In the genomic region with DNA sequence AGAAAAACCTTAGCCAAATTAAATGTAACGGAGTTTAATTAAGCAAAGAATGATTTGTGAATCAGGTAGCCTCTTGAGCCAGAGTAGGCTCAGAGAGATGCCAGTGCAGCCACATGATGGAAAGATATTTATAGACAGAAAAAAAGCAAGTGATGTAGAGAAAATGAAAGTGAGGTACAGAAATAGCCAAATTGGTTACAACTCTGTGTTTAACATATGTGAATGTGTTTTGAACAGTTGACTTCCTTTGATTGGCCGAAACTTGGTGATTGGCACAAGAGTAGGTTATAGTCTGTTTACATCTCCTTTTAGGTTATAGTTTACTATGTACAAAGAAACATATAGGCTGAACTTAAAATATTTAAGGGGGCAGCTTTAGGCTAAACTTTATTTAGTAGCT, we compare ENCODE assay signal across 16 cellular contexts.
A peak's percentile ranks its signal among the peaks of the same experiment; 100 is the strongest.
DNase-seq lines count a peak whose midpoint lies in the region; ATAC-seq and TF ChIP-seq lines count a peak whose summit lies in the region.
"Had no signal": no experiment of that assay in that cellular context is flagged by ENCODE, and none has a peak within 500 bp of the region (broad histone marks: within the 10 kb centered on the region; RNA-seq: fewer than 3 reads in every experiment).

No MANE protein-coding gene starts in this region.

- no peaks in the 10 kb centered on the region for H3K27me3 Mint-ChIP-seq in endothelial cell (ENCODE audit: unreplicated experiment)

- no peak overlapping the region for H3K27ac Mint-ChIP-seq in endothelial cell (ENCODE audit: unreplicated experiment)

- H3K36me3 Mint-ChIP-seq in endothelial cell (ENCODE audit: low read depth, unreplicated experiment), result no peaks in the 10 kb centered on the region

- in situ Hi-C loops in KBM-7 (cut with MboI; ENCODE audit: low pct_unique_long_range_greater_than_20kb, low sequenced_read_pairs), result no loop called here

- H3K4me1 Mint-ChIP-seq in endothelial cell (ENCODE audit: unreplicated experiment), result no peaks in the 10 kb centered on the region

- DNase-seq in GM12864 (ENCODE audit: low read depth), result peak; percentile 12
- no peak for DNase-seq in ecto neural progenitor cell (ENCODE audit: low spot score)
- no peak for DNase-seq in KBM-7
- DNase-seq in superior temporal gyrus (ENCODE audit: extremely low spot score), result no peak
- no peak for DNase-seq in endothelial cell (ENCODE audit: low spot score)
- DNase-seq: activated gamma-delta T cell treated with Interleukin-2 at 50 U/mL for 16 hours, cortex of kidney, MV-4-11, ovary, SJCRH30 had no signal

- no peak overlapping the region for H3K4me3 ChIP-seq in GM12864 (ENCODE audit: low read depth, low read length)
- H3K4me3 ChIP-seq: A549, ovary, SJCRH30, skin epidermis had no signal

- TF ChIP-seq CTCF in GM12864 (IDR thresholded peaks at IDR 0.05; ENCODE audit: low read depth, low read length, missing control alignments), result no peak
- TF ChIP-seq CTCF in endothelial cell (IDR thresholded peaks at IDR 0.05; ENCODE audit: unreplicated experiment), result no peak

- no peak overlapping the region for H3K4me3 Mint-ChIP-seq in endothelial cell (ENCODE audit: unreplicated experiment)

- H3K9me3 Mint-ChIP-seq in endothelial cell (ENCODE audit: unreplicated experiment), result no peaks in the 10 kb centered on the region

- ATAC-seq in GM19351 (IDR thresholded peaks at IDR 0.05; ENCODE audit: unreplicated experiment) (peak; percentile 87), GM21825 (IDR thresholded peaks at IDR 0.05; ENCODE audit: unreplicated experiment) (peak; percentile 74), HG03378 (IDR thresholded peaks at IDR 0.05; ENCODE audit: unreplicated experiment) (peak; percentile 94)
- ATAC-seq: A549, esophagus mucosa had no signal
